9 cellular contexts compared by ENCODE assay signal in the genomic region with DNA sequence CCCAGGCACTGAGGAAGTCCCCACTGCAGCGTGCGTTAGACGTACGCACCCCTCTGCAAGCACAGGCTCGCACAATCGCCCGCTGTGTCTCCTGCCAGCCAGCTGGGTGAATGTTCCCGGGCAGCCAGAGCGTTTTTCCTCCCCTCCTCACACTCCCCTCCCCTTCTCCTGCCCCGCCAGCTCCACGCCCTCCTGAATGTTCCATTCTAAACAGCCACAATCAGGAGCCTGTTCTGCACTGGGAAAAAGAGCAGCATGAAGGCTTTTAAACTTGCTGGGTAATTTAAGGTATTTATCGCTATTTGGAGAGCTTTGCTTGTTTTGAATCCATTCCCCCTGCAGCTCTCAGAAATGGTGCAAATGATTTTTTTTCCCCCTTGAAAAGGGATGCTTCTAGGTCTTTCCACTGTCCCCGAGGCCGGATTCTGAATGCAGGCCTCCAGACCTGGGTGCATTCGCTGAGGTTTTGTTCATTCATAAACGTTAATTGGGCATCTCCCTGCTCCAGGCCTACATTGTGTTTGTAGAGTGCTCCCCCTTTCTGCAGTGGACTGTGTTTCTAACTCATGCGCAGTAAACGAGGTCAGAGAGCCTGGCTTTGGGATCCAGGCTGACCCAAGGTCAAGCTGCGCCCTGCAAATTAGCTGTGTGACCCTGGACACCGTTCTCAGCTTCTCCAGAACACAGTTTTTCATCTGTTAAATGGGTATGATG.
DNase-seq lines count a peak whose midpoint lies in the region; ATAC-seq, FAIRE-seq and TF ChIP-seq lines count a peak whose summit lies in the region.
"Had no signal": no experiment of that assay in that cellular context is flagged by ENCODE, and none has a peak within 500 bp of the region (broad histone marks: within the 10 kb centered on the region; RNA-seq: fewer than 3 reads in every experiment).

No MANE protein-coding gene starts in this region.

- H3K9me3 ChIP-seq in heart right ventricle: no peaks in the 10 kb centered on the region
- no peaks in the 10 kb centered on the region for H3K9me3 ChIP-seq in small intestine (ENCODE audit: control insufficient read depth, low read depth)

- H3K36me3 ChIP-seq in heart right ventricle (no peaks in the 10 kb centered on the region), small intestine (ENCODE audit: control insufficient read depth in 2 of 2, insufficient read depth in 2 of 2, low read length in 2 of 2) (no peaks in the 10 kb centered on the region)

- peak overlapping the region in 1 of 10 donors; percentile 11 for H3K4me3 ChIP-seq in heart right ventricle
- no peak overlapping the region for H3K4me3 ChIP-seq in small intestine (ENCODE audit: low read depth in 1 of 2, low read length in 2 of 2)

- H3K36me3 Mint-ChIP-seq in activated B cell treated with CpG ODN at 0.5 μM for 24 hours (ENCODE audit: low read depth): peaks cover 8% of the 10 kb centered on the region
- peaks cover 14% of the 10 kb centered on the region for H3K36me3 Mint-ChIP-seq in activated T-cell treated with anti-CD3 and anti-CD28 coated beads, Interleukin-2, amount 50 U/mL, for 4 hours (ENCODE audit: insufficient read depth)

- POLR2A ChIA-PET in activated B cell treated with CpG ODN at 0.5 μM for 24 hours (lab: Charles Lee): interaction anchor here (0.7 to 3.5 kb wide), 9 partner anchors 9 to 439 kb away, joined by 3 to 19 read pairs (median 4); a partner anchor contains a TSS

- H3K27me3 ChIP-seq in heart right ventricle (no peaks in the 10 kb centered on the region), small intestine (ENCODE audit: control insufficient read depth in 2 of 2, insufficient read depth in 2 of 2, low read length in 2 of 2) (no peaks in the 10 kb centered on the region)

- ATAC-seq in activated B cell treated with CpG ODN at 0.5 μM for 24 hours (ENCODE audit: low read depth) (no peak), heart right ventricle (peak; percentile 40 to 80 (median 72)), HG03139 (IDR thresholded peaks at IDR 0.05; ENCODE audit: unreplicated experiment) (no peak), HG03039 (IDR thresholded peaks at IDR 0.05; ENCODE audit: unreplicated experiment) (no peak)
- no peak for ATAC-seq in activated T-cell treated with anti-CD3 and anti-CD28 coated beads, Interleukin-2, amount 50 U/mL, for 4 hours

- H3K4me3 Mint-ChIP-seq in activated B cell treated with CpG ODN at 0.5 μM for 24 hours: no peak overlapping the region
- no peak overlapping the region for H3K4me3 Mint-ChIP-seq in activated T-cell treated with anti-CD3 and anti-CD28 coated beads, Interleukin-2, amount 50 U/mL, for 4 hours

- 45 to 52% methylated on average over 20 of the region's 20 CpGs for WGBS in heart right ventricle, 2 donors
- WGBS in small intestine, 3 donors: 24 to 46% (median 42%) methylated on average over 18 to 20 of the region's 20 CpGs

- H3K4me1 ChIP-seq in heart right ventricle (peaks cover 30 to 82% (median 63%) of the 10 kb centered on the region in 9 donors), small intestine (ENCODE audit: control insufficient read depth in 2 of 2, insufficient read depth in 1 of 2, low read depth in 1 of 2, low read length in 1 of 2) (peaks cover 2 to 21% of the 10 kb centered on the region in 2 donors)

- FAIRE-seq in small intestine (lab: Jason Lieb, UNC): no peak

- DNase-seq in DMS 273 (lab: John Stamatoyannopoulos, UW; ENCODE audit: unreplicated experiment) (peak; percentile 69), DMS 273 treated with DMSO at 0.1 percent for 48 hours (lab: John Stamatoyannopoulos, UW) (no peak), activated B cell treated with CpG ODN at 0.5 μM for 24 hours (no peak), heart right ventricle (peak; percentile 69 to 74), small intestine (peak; percentile 52)
- DNase-seq in activated T-cell treated with anti-CD3 and anti-CD28 coated beads, Interleukin-2, amount 50 U/mL, for 4 hours: no peak

- H3K27me3 Mint-ChIP-seq in activated B cell treated with CpG ODN at 0.5 μM for 24 hours: no peaks in the 10 kb centered on the region
- no peaks in the 10 kb centered on the region for H3K27me3 Mint-ChIP-seq in activated T-cell treated with anti-CD3 and anti-CD28 coated beads, Interleukin-2, amount 50 U/mL, for 4 hours (ENCODE audit: low read depth)

- H3K27ac ChIP-seq in heart right ventricle (peak overlapping the region; percentile 38 to 88 (median 78)), small intestine (ENCODE audit: low read depth in 1 of 2, low read length in 1 of 2) (peak overlapping the region in 1 of 2 donors; percentile 22)
- H3K27ac ChIP-seq: 22Rv1 had no signal

- no peaks in the 10 kb centered on the region for H3K9me3 Mint-ChIP-seq in activated B cell treated with CpG ODN at 0.5 μM for 24 hours
- no peaks in the 10 kb centered on the region for H3K9me3 Mint-ChIP-seq in activated T-cell treated with anti-CD3 and anti-CD28 coated beads, Interleukin-2, amount 50 U/mL, for 4 hours

- CTCF ChIA-PET in activated B cell treated with CpG ODN at 0.5 μM for 24 hours (lab: Charles Lee): interaction anchor here (0.6 to 1.3 kb wide), 3 partner anchors 25 to 287 kb away, joined by 3 to 6 read pairs (median 3); no protein-coding TSS in a partner anchor

- intact Hi-C loops in activated B cell treated with CpG ODN at 0.5 μM for 24 hours (cut with micrococcal nuclease) (no loop called here), heart right ventricle (cut with DNase I) (loop anchor here in 1 of 10 donors (10.0 kb wide), 1 partner anchor 284 kb away; no protein-coding TSS in a partner anchor)

- H3K27ac Mint-ChIP-seq in activated B cell treated with CpG ODN at 0.5 μM for 24 hours: peak overlapping the region; percentile 92

- TF ChIP-seq CTCF in activated B cell treated with CpG ODN at 0.5 μM for 24 hours (IDR thresholded peaks at IDR 0.05) (no peak), heart right ventricle (IDR thresholded peaks at IDR 0.05) (peak in 5 of 9 donors; percentile 22 to 50 (median 32))

- peaks cover 72% of the 10 kb centered on the region for H3K4me1 Mint-ChIP-seq in activated B cell treated with CpG ODN at 0.5 μM for 24 hours
- H3K4me1 Mint-ChIP-seq in activated T-cell treated with anti-CD3 and anti-CD28 coated beads, Interleukin-2, amount 50 U/mL, for 4 hours (ENCODE audit: low read depth): peaks cover 78% of the 10 kb centered on the region

Comparison
In these comparisons a context has a peak if more than half of its experiments do, and no peak if none do; other contexts are left out.
1. DNase-seq: peak in DMS 273 (single experiment), heart right ventricle (2 of 2) and small intestine (single experiment); none in DMS 273 treated with DMSO at 0.1 percent for 48 hours (single experiment), activated B cell treated with CpG ODN at 0.5 μM for 24 hours (single experiment) and activated T-cell treated with anti-CD3 and anti-CD28 coated beads, Interleukin-2, amount 50 U/mL, for 4 hours (single experiment).
2. ATAC-seq: peak in heart right ventricle (8 of 8); none in activated B cell treated with CpG ODN at 0.5 μM for 24 hours (single experiment), activated T-cell treated with anti-CD3 and anti-CD28 coated beads, Interleukin-2, amount 50 U/mL, for 4 hours (0 of 2), HG03139 (single experiment) and HG03039 (single experiment).